9 cellular contexts compared by ENCODE assay signal in genomic region chr17:19262650-19263620, GRCh38. TPM values are rescaled to one million over a fixed set of nuclear protein-coding genes. Genes with fewer than 3 reads are reported as not detected.
DNase-seq lines count a peak whose midpoint lies in the region; ATAC-seq and TF ChIP-seq lines count a peak whose summit lies in the region.
"Had no signal": no experiment of that assay in that cellular context is flagged by ENCODE, and none has a peak within 500 bp of the region (broad histone marks: within the 10 kb centered on the region; RNA-seq: fewer than 3 reads in every experiment).

No MANE protein-coding gene starts in this region.

- no peaks in the 10 kb centered on the region for H3K27me3 Mint-ChIP-seq in MCF 10A (ENCODE audit: insufficient read depth, unreplicated experiment)

- H3K27ac Mint-ChIP-seq in MCF 10A (ENCODE audit: low read depth, unreplicated experiment), result peak overlapping the region; percentile 74

- CTCF ChIA-PET in MCF 10A (lab: Yijun Ruan, JAX), result no interaction called here

- H3K9me3 Mint-ChIP-seq in MCF 10A (ENCODE audit: unreplicated experiment), result no peaks in the 10 kb centered on the region
- H3K9me3 Mint-ChIP-seq: neural crest cell had no signal

- H3K4me1 Mint-ChIP-seq in MCF 10A (ENCODE audit: insufficient read depth, unreplicated experiment), result peaks cover 34% of the 10 kb centered on the region

- DNase-seq in M059J (ENCODE audit: low read depth), result peak; percentile 25
- DNase-seq in MCF 10A (ENCODE audit: unreplicated experiment), result no peak
- peak; percentile 43 for DNase-seq in hepatic stellate cell (ENCODE audit: low spot score)
- peak; percentile 89 for DNase-seq in stromal cell of bone marrow (ENCODE audit: low read depth)
- no peak for DNase-seq in stimulated activated naive CD4-positive, alpha-beta T cell (lab: John Stamatoyannopoulos, UW)
- DNase-seq in NCI-H128 (lab: John Stamatoyannopoulos, UW; ENCODE audit: unreplicated experiment), result no peak
- DNase-seq: NCI-H187 had no signal

- ATAC-seq in GM19455 (IDR thresholded peaks at IDR 0.05; ENCODE audit: unreplicated experiment), result no peak

- no peak overlapping the region for H3K4me3 Mint-ChIP-seq in MCF 10A (ENCODE audit: unreplicated experiment)
- H3K4me3 Mint-ChIP-seq: neural crest cell had no signal

- BruUV-seq in MCF 10A (replicated peaks; lab: Mats Ljungman, UMichigan), result no TSS peak

- POLR2A ChIA-PET in MCF 10A (lab: Yijun Ruan, JAX), result interaction anchor here (0.7 kb wide), 1 partner anchor 24 kb away, joined by 3 read pairs; no protein-coding TSS in a partner anchor

- intact Hi-C loops in MCF 10A (cut with micrococcal nuclease), result no loop called here

- peaks cover 11% of the 10 kb centered on the region for H3K36me3 Mint-ChIP-seq in MCF 10A (ENCODE audit: insufficient read depth, unreplicated experiment)

- TF ChIP-seq CTCF in MCF 10A (IDR thresholded peaks at IDR 0.05; ENCODE audit: unreplicated experiment), result no peak

RNA-seq across cellular contexts. Expression of gene EPN2, which starts 25.8 kb away (rescaled TPM):
- 19.1 and 34.0 TPM in 2 replicates for total RNA-seq in M059J (2014; rRNA removed; shearing (Covaris generic))
- total RNA-seq in MCF 10A (2022), result 35.1 and 36.8 TPM in 2 replicates

Comparison
In these comparisons a context has a peak if more than half of its experiments do, and no peak if none do; other contexts are left out.
1. DNase-seq: peak in M059J (single experiment), hepatic stellate cell (single experiment) and stromal cell of bone marrow (single experiment); none in MCF 10A (single experiment), stimulated activated naive CD4-positive, alpha-beta T cell (0 of 6) and NCI-H128 (single experiment).